ENCODE assay signal across 16 cellular contexts in genomic region chr16:3652373-3653037, GRCh38. TPM values are rescaled to one million over a fixed set of nuclear protein-coding genes. Genes with fewer than 3 reads are reported as not detected.
DNase-seq lines count a peak whose midpoint lies in the region; ATAC-seq, FAIRE-seq and TF ChIP-seq lines count a peak whose summit lies in the region.
"Had no signal": no experiment of that assay in that cellular context is flagged by ENCODE, and none has a peak within 500 bp of the region (broad histone marks: within the 10 kb centered on the region; RNA-seq: fewer than 3 reads in every experiment).

No MANE protein-coding gene starts in this region.

- TF ChIP-seq RAD21 in K562 (CRISPR knock-in tag; conservative IDR thresholded peaks at IDR 0.05 in 1 of 2, IDR thresholded peaks at IDR 0.05 in 1 of 2), result no peak

- no peak overlapping the region for H3K4me3 ChIP-seq in Caco-2 (ENCODE audit: low read depth, low read length)
- no peak overlapping the region for H3K4me3 ChIP-seq in K562

- intact Hi-C loops in Caco-2 (cut with micrococcal nuclease; ENCODE audit: unreplicated experiment) (no loop called here), K562 (cut with micrococcal nuclease) (no loop called here)
- intact Hi-C loops in activated T-helper 2 cell treated with anti-CD3 and anti-CD28 coated beads, Interferon-gamma antibody, Interleukin-2, Interleukin-4, amounts not matched to agents 10 μg/mL and 5 μg/mL and 100 μg/mL, durations not matched to agents 14 hours and 24 hours and 36 hours (cut with micrococcal nuclease), result no loop called here

- H3K36me3 ChIP-seq in Caco-2 (ENCODE audit: control insufficient read depth, insufficient read depth, low read length) (peaks cover 5% of the 10 kb centered on the region), K562 (ENCODE audit: control insufficient read depth, insufficient read depth, low read length) (peaks cover 52% of the 10 kb centered on the region)

- no peaks in the 10 kb centered on the region for H4K20me1 ChIP-seq in K562 (replicated peaks; ENCODE audit: control insufficient read depth, insufficient read depth, low read length)

- H3K27ac Mint-ChIP-seq in Caco-2 (ENCODE audit: unreplicated experiment), result peak overlapping the region; percentile 51
- H3K27ac Mint-ChIP-seq in osteocyte (ENCODE audit: unreplicated experiment), result no peak overlapping the region
- H3K27ac Mint-ChIP-seq in activated T-helper 2 cell treated with anti-CD3 and anti-CD28 coated beads, Interferon-gamma antibody, Interleukin-2, Interleukin-4, amounts not matched to agents 10 μg/mL and 5 μg/mL and 100 μg/mL, durations not matched to agents 14 hours and 24 hours and 36 hours, result no peak overlapping the region
- H3K27ac Mint-ChIP-seq in T-helper 17 cell, result no peak overlapping the region
- H3K27ac Mint-ChIP-seq: B cell had no signal

- H3K4me1 Mint-ChIP-seq in Caco-2 (ENCODE audit: low read depth, unreplicated experiment), result peaks cover 13% of the 10 kb centered on the region
- no peaks in the 10 kb centered on the region for H3K4me1 Mint-ChIP-seq in osteocyte (ENCODE audit: unreplicated experiment)
- H3K4me1 Mint-ChIP-seq in activated T-helper 2 cell treated with anti-CD3 and anti-CD28 coated beads, Interferon-gamma antibody, Interleukin-2, Interleukin-4, amounts not matched to agents 10 μg/mL and 5 μg/mL and 100 μg/mL, durations not matched to agents 14 hours and 24 hours and 36 hours (ENCODE audit: low read depth), result no peaks in the 10 kb centered on the region
- H3K4me1 Mint-ChIP-seq in T-helper 17 cell, result peaks cover 7% of the 10 kb centered on the region

- BruUV-seq in Caco-2 (replicated peaks; lab: Mats Ljungman, UMichigan) (no TSS peak), K562 (replicated peaks; lab: Mats Ljungman, UMichigan) (no TSS peak)

- POLR2A ChIA-PET in Caco-2 (lab: Charles Lee), result no interaction called here
- POLR2A ChIA-PET in K562 (lab: Yijun Ruan, JAX), result no interaction called here
- POLR2A ChIA-PET in HEK293T (lab: Yijun Ruan, JAX), result no interaction called here

- no peaks in the 10 kb centered on the region for H3K27me3 ChIP-seq in Caco-2 (replicated peaks; ENCODE audit: control insufficient read depth, insufficient read depth, low read length)
- H3K27me3 ChIP-seq in K562 (ENCODE audit: control insufficient read depth in 2 of 2, insufficient read depth in 2 of 2, low read length in 2 of 2), result no peaks in the 10 kb centered on the region

- no peak overlapping the region for H3K27ac ChIP-seq in K562 (ENCODE audit: extremely low read depth, low read depth, low read length)
- H3K27ac ChIP-seq: epithelial cell of prostate, WERI-Rb-1 had no signal

- CTCF ChIA-PET in Caco-2 (lab: Charles Lee), result no interaction called here
- CTCF ChIA-PET in K562 (lab: Yijun Ruan, JAX; ENCODE audit: low intra/inter-chr PET ratio), result interaction anchor here (0.8 kb wide), 1 partner anchor 488 kb away, joined by 3 read pairs; no protein-coding TSS in a partner anchor
- CTCF ChIA-PET in HEK293T (lab: Yijun Ruan, JAX), result no interaction called here

- H3K9me1 ChIP-seq in K562 (ENCODE audit: control insufficient read depth, insufficient read depth, low read length), result no peaks in the 10 kb centered on the region

- TF ChIP-seq CTCF in Caco-2 (IDR thresholded peaks at IDR 0.05; ENCODE audit: insufficient read depth in 1 of 2, low read depth in 1 of 2, low read length in 1 of 2, severe bottlenecking in 1 of 2, unreplicated experiment in 1 of 2) (no peak), K562 (IDR thresholded peaks at IDR 0.05 in 2 of 3, conservative IDR thresholded peaks at IDR 0.05 in 1 of 3; ENCODE audit: insufficient read depth in 2 of 3, low read depth in 1 of 3, low read length in 3 of 3) (no peak), osteocyte (IDR thresholded peaks at IDR 0.05) (no peak)

- no peak for TF ChIP-seq POLR2A in K562 (conservative IDR thresholded peaks at IDR 0.05)

- TF ChIP-seq EP300 in K562 (IDR thresholded peaks at IDR 0.05; ENCODE audit: low read length), result no peak

- H3K9ac ChIP-seq in K562 (ENCODE audit: insufficient read depth in 1 of 2, low read depth in 2 of 2, low read length in 2 of 2), result peak overlapping the region in 1 of 2 experiments; percentile 73; a peak in 2 of 4 replicates

- H3K4me1 ChIP-seq in Caco-2, result peaks cover 25% of the 10 kb centered on the region
- H3K4me1 ChIP-seq in K562 (replicated peaks in 1 of 2; ENCODE audit: control insufficient read depth in 2 of 2, insufficient read depth in 2 of 2, low read length in 2 of 2), result peaks cover 6 to 28% of the 10 kb centered on the region in 2 experiments; a peak in 4 of 5 replicates

- H3K4me3 Mint-ChIP-seq in Caco-2 (ENCODE audit: unreplicated experiment), result no peak overlapping the region
- H3K4me3 Mint-ChIP-seq in osteocyte (ENCODE audit: unreplicated experiment), result no peak overlapping the region
- no peak overlapping the region for H3K4me3 Mint-ChIP-seq in activated T-helper 2 cell treated with anti-CD3 and anti-CD28 coated beads, Interferon-gamma antibody, Interleukin-2, Interleukin-4, amounts not matched to agents 10 μg/mL and 5 μg/mL and 100 μg/mL, durations not matched to agents 14 hours and 24 hours and 36 hours (ENCODE audit: low read depth)
- no peak overlapping the region for H3K4me3 Mint-ChIP-seq in T-helper 17 cell
- H3K4me3 Mint-ChIP-seq: B cell; naive thymus-derived CD8-positive, alpha-beta T cell had no signal

- FAIRE-seq in K562 (lab: Jason Lieb, UNC), result no peak
- FAIRE-seq: RCC 7860 had no signal

- 79% methylated on average over 12 of the region's 14 CpGs for WGBS in K562 (ENCODE audit: insufficient coverage, low coverage, missing lambda C conversion rate)

- DNase-seq in Caco-2 (no peak), G401 (ENCODE audit: low spot score) (peak; percentile 19), K562 (ENCODE audit: extremely low read depth in 1 of 4, low spot score in 3 of 4) (no peak), osteocyte (ENCODE audit: extremely low spot score, unreplicated experiment) (peak; percentile 73), HEK293T (ENCODE audit: extremely low spot score) (no peak), T-helper 17 cell (no peak)
- DNase-seq in activated T-helper 2 cell treated with anti-CD3 and anti-CD28 coated beads, Interferon-gamma antibody, Interleukin-2, Interleukin-4, amounts not matched to agents 10 μg/mL and 5 μg/mL and 100 μg/mL, durations not matched to agents 14 hours and 24 hours and 36 hours (ENCODE audit: low spot score), result no peak
- DNase-seq: dermis blood vessel endothelial cell; naive thymus-derived CD8-positive, alpha-beta T cell; NCI-H1694 treated with DMSO at 0.1 percent for 48 hours; NCI-H774; T-helper 1 cell; WERI-Rb-1 had no signal

- no peak overlapping the region for H2AFZ ChIP-seq in K562 (ENCODE audit: low read depth, low read length)

- H3K9me3 ChIP-seq in Caco-2 (no peaks in the 10 kb centered on the region), K562 (replicated peaks; ENCODE audit: control insufficient read depth, insufficient read depth, low read depth, low read length) (no peaks in the 10 kb centered on the region), T-helper 17 cell (ENCODE audit: control insufficient read depth, low read length, poor library complexity, severe bottlenecking) (no peaks in the 10 kb centered on the region)

- no peaks in the 10 kb centered on the region for H3K79me2 ChIP-seq in K562 (ENCODE audit: control insufficient read depth, insufficient read depth, low read length)

- H3K27me3 Mint-ChIP-seq in Caco-2 (ENCODE audit: insufficient read depth, unreplicated experiment) (no peaks in the 10 kb centered on the region), osteocyte (ENCODE audit: unreplicated experiment) (no peaks in the 10 kb centered on the region), T-helper 17 cell (no peaks in the 10 kb centered on the region)
- no peaks in the 10 kb centered on the region for H3K27me3 Mint-ChIP-seq in activated T-helper 2 cell treated with anti-CD3 and anti-CD28 coated beads, Interferon-gamma antibody, Interleukin-2, Interleukin-4, amounts not matched to agents 10 μg/mL and 5 μg/mL and 100 μg/mL, durations not matched to agents 14 hours and 24 hours and 36 hours (ENCODE audit: low read depth)
- H3K27me3 Mint-ChIP-seq: B cell; naive thymus-derived CD8-positive, alpha-beta T cell had no signal

- H3K4me2 ChIP-seq in K562 (ENCODE audit: insufficient read depth, low read length), result no peak overlapping the region

- H3K36me3 Mint-ChIP-seq in Caco-2 (ENCODE audit: insufficient read depth, unreplicated experiment) (peaks cover 63% of the 10 kb centered on the region), osteocyte (ENCODE audit: unreplicated experiment) (peaks cover 14% of the 10 kb centered on the region), T-helper 17 cell (ENCODE audit: low read depth) (no peaks in the 10 kb centered on the region)
- peaks cover 43% of the 10 kb centered on the region for H3K36me3 Mint-ChIP-seq in activated T-helper 2 cell treated with anti-CD3 and anti-CD28 coated beads, Interferon-gamma antibody, Interleukin-2, Interleukin-4, amounts not matched to agents 10 μg/mL and 5 μg/mL and 100 μg/mL, durations not matched to agents 14 hours and 24 hours and 36 hours (ENCODE audit: low read depth)

- in situ Hi-C loops in G401 (cut with HindIII; ENCODE audit: low sequenced_read_pairs), result no loop called here
- in situ Hi-C loops in K562 (cut with MboI), result no loop called here

- no peak for ATAC-seq in K562
- no peak for ATAC-seq in T-helper 17 cell
- ATAC-seq: naive thymus-derived CD8-positive, alpha-beta T cell had no signal

- H3K9me3 Mint-ChIP-seq in Caco-2 (ENCODE audit: unreplicated experiment) (no peaks in the 10 kb centered on the region), osteocyte (ENCODE audit: unreplicated experiment) (no peaks in the 10 kb centered on the region)
- H3K9me3 Mint-ChIP-seq in activated T-helper 2 cell treated with anti-CD3 and anti-CD28 coated beads, Interferon-gamma antibody, Interleukin-2, Interleukin-4, amounts not matched to agents 10 μg/mL and 5 μg/mL and 100 μg/mL, durations not matched to agents 14 hours and 24 hours and 36 hours, result no peaks in the 10 kb centered on the region
- H3K9me3 Mint-ChIP-seq: naive thymus-derived CD8-positive, alpha-beta T cell had no signal

RNA-seq across cellular contexts. Expression of gene DNASE1, which starts 2.0 kb away (rescaled TPM):
- total RNA-seq in Caco-2 (2022) (26.2 and 38.1 TPM in 2 replicates), K562 (2014; rRNA removed) (5.9 and 7.2 TPM in 2 replicates), K562 (2014; rRNA removed; fragmentation: Illumina TruSeq; extraction: Trizol) (3.3 and 3.8 TPM in 2 replicates), K562 (2015; rRNA removed; fragmentation: Illumina TruSeq; extraction: Trizol) (5.6 and 5.9 TPM in 2 replicates), K562 (2021) (5.5 and 7.0 TPM in 2 replicates), osteocyte (22.5 and 23.1 TPM in 2 replicates), T-helper 17 cell (10 to 100 TPM; 19.6 to 21.5 TPM)
- 9.4 and 15.4 TPM in 2 replicates for total RNA-seq in G401 (2014; rRNA removed; shearing (Covaris generic))
- 38.8 and 64.6 TPM in 2 replicates for total RNA-seq in K562 (2011; cell fraction: chromatin; rRNA removed; ENCODE audit: low replicate concordance)
- 36.6 and 45.7 TPM in 2 replicates for total RNA-seq in K562 (2011; cell fraction: nucleolus; rRNA removed)
- 34.1 and 38.1 TPM in 2 replicates for total RNA-seq in K562 (2011; cell fraction: nucleoplasm; rRNA removed)
- polyA plus RNA-seq in K562 (2011; rRNA removed) (10.1 and 10.3 TPM in 2 replicates), K562 (2014; fragmentation: Illumina TruSeq; extraction: Trizol) (6.8 and 7.6 TPM in 2 replicates), K562 (2014; fragmentation: Nextera tagmentation; extraction: Ambion mirVana) (under 1 TPM; 0.53 to 0.84 TPM), K562 (2014; rRNA removed) (7.2 and 9.4 TPM in 2 replicates)
- 12.0 and 18.4 TPM in 2 replicates for polyA plus RNA-seq in K562 (2011; cell fraction: cytosol; rRNA removed)
- polyA plus RNA-seq in K562 (2011; cell fraction: nucleus; rRNA removed), result 18.7 and 38.3 TPM in 2 replicates
- 11.9 and 26.5 TPM in 2 replicates for polyA plus RNA-seq in K562 (2012)
- polyA minus RNA-seq in K562 (2011; rRNA and poly(A)+ RNA removed), result 13.1 and 18.6 TPM in 2 replicates
- 7.3 and 9.2 TPM in 2 replicates for polyA minus RNA-seq in K562 (2011; cell fraction: cytosol; rRNA and poly(A)+ RNA removed)
- 12.4 and 12.6 TPM in 2 replicates for polyA minus RNA-seq in K562 (2011; cell fraction: nucleus; rRNA and poly(A)+ RNA removed)
- total RNA-seq in activated T-helper 2 cell treated with anti-CD3 and anti-CD28 coated beads, Interferon-gamma antibody, Interleukin-2, Interleukin-4, amounts not matched to agents 10 μg/mL and 5 μg/mL and 100 μg/mL, durations not matched to agents 14 hours and 24 hours and 36 hours, result 14.0 and 14.6 TPM in 2 replicates

RNA-seq across cellular contexts. Expression of gene SLX4, which starts 41.1 kb away (rescaled TPM):
- total RNA-seq in Caco-2 (2022) (9.6 and 10.4 TPM in 2 replicates), K562 (2014; rRNA removed) (3.8 and 4.1 TPM in 2 replicates), K562 (2014; rRNA removed; fragmentation: Illumina TruSeq; extraction: Trizol) (3.2 and 3.5 TPM in 2 replicates), K562 (2015; rRNA removed; fragmentation: Illumina TruSeq; extraction: Trizol) (3.7 and 4.2 TPM in 2 replicates), K562 (2021) (6.7 and 7.9 TPM in 2 replicates), osteocyte (7.1 and 8.4 TPM in 2 replicates), T-helper 17 cell (1 to 10 TPM; 5.6 TPM)
- total RNA-seq in G401 (2014; rRNA removed; shearing (Covaris generic)), result 4.8 and 5.9 TPM in 2 replicates
- total RNA-seq in K562 (2011; cell fraction: chromatin; rRNA removed; ENCODE audit: low replicate concordance), result 42.3 and 52.6 TPM in 2 replicates
- 26.5 and 28.5 TPM in 2 replicates for total RNA-seq in K562 (2011; cell fraction: nucleolus; rRNA removed)
- 31.7 and 33.4 TPM in 2 replicates for total RNA-seq in K562 (2011; cell fraction: nucleoplasm; rRNA removed)
- polyA plus RNA-seq in K562 (2011; rRNA removed) (2.7 and 3.0 TPM in 2 replicates), K562 (2014; fragmentation: Illumina TruSeq; extraction: Trizol) (4.8 and 6.1 TPM in 2 replicates), K562 (2014; fragmentation: Nextera tagmentation; extraction: Ambion mirVana) (under 1 TPM; 0.29 to 0.45 TPM), K562 (2014; rRNA removed) (4.0 and 4.3 TPM in 2 replicates)
- polyA plus RNA-seq in K562 (2011; cell fraction: cytosol; rRNA removed), result 1.8 and 2.5 TPM in 2 replicates
- 7.4 and 14.9 TPM in 2 replicates for polyA plus RNA-seq in K562 (2011; cell fraction: nucleus; rRNA removed)
- polyA plus RNA-seq in K562 (2012), result 3.5 and 3.9 TPM in 2 replicates
- polyA minus RNA-seq in K562 (2011; rRNA and poly(A)+ RNA removed), result 6.1 and 6.6 TPM in 2 replicates
- 3.5 and 4.3 TPM in 2 replicates for polyA minus RNA-seq in K562 (2011; cell fraction: cytosol; rRNA and poly(A)+ RNA removed)
- polyA minus RNA-seq in K562 (2011; cell fraction: nucleus; rRNA and poly(A)+ RNA removed), result 5.8 and 8.0 TPM in 2 replicates
- 11.8 and 12.2 TPM in 2 replicates for total RNA-seq in activated T-helper 2 cell treated with anti-CD3 and anti-CD28 coated beads, Interferon-gamma antibody, Interleukin-2, Interleukin-4, amounts not matched to agents 10 μg/mL and 5 μg/mL and 100 μg/mL, durations not matched to agents 14 hours and 24 hours and 36 hours

Comparison
In these comparisons a context has a peak if more than half of its experiments do, and no peak if none do; other contexts are left out.
1. DNase-seq: peak in G401 (single experiment) and osteocyte (single experiment); none in Caco-2 (0 of 2), K562 (0 of 4), activated T-helper 2 cell treated with anti-CD3 and anti-CD28 coated beads, Interferon-gamma antibody, Interleukin-2, Interleukin-4, amounts not matched to agents 10 μg/mL and 5 μg/mL and 100 μg/mL, durations not matched to agents 14 hours and 24 hours and 36 hours (single experiment), HEK293T (single experiment) and T-helper 17 cell (0 of 3).